19 cellular contexts compared by ENCODE assay signal in the genomic region with DNA sequence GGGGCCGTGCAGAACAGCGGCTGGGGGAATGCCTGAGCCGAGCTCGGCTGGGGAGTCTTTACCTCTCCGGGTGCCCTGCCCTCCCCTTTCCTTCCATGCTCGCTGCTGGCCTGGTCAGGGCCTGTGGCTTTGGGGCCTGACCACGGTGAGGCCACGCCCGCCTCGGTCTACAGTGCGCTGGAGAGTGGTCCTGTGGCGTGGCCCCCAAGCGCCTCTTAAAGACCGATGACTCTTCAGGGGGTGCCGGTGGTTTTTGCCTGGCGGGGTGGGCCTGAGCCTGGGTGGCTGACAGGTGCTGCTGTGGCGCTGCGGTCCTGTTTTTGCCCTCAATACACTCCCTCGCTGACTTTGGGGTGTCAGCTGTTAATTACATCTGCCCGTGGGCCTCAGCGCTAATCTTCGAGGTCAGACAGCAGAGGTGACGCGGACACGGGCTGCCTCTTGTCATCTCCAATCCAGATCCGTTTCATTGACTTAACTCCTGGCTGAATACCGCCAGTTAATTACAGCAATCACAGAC. TPM values are rescaled to one million over a fixed set of nuclear protein-coding genes. Genes with fewer than 3 reads are reported as not detected.
DNase-seq lines count a peak whose midpoint lies in the region; ATAC-seq, FAIRE-seq and TF ChIP-seq lines count a peak whose summit lies in the region.
"Had no signal": no experiment of that assay in that cellular context is flagged by ENCODE, and none has a peak within 500 bp of the region (broad histone marks: within the 10 kb centered on the region; RNA-seq: fewer than 3 reads in every experiment).

No MANE protein-coding gene starts in this region.

- H3K27me3 ChIP-seq in K562 (ENCODE audit: control insufficient read depth in 2 of 2, insufficient read depth in 2 of 2, low read length in 2 of 2), result no peaks in the 10 kb centered on the region
- no peaks in the 10 kb centered on the region for H3K27me3 ChIP-seq in naive thymus-derived CD4-positive, alpha-beta T cell (ENCODE audit: control insufficient read depth in 2 of 2, insufficient read depth in 2 of 2, low read length in 2 of 2)

- no peak for ATAC-seq in K562
- peak; percentile 22 for ATAC-seq in naive thymus-derived CD4-positive, alpha-beta T cell
- ATAC-seq: CD8-positive, alpha-beta T cell; GM12878; GM23338; HCT116; SK-N-SH treated with all-trans-retinoic acid at 6 μM for 48 hours had no signal

- H3K27ac ChIP-seq in K562 (ENCODE audit: extremely low read depth, low read depth, low read length), result no peak overlapping the region
- H3K27ac ChIP-seq in naive thymus-derived CD4-positive, alpha-beta T cell (ENCODE audit: low read depth, low read length), result no peak overlapping the region

- CTCF ChIA-PET in K562 (lab: Yijun Ruan, JAX; ENCODE audit: low intra/inter-chr PET ratio), result no interaction called here
- CTCF ChIA-PET in naive thymus-derived CD4-positive, alpha-beta T cell (lab: Charles Lee), result no interaction called here

- peaks cover 98% of the 10 kb centered on the region for H3K36me3 ChIP-seq in K562 (ENCODE audit: control insufficient read depth, insufficient read depth, low read length)
- no peaks in the 10 kb centered on the region for H3K36me3 ChIP-seq in naive thymus-derived CD4-positive, alpha-beta T cell (ENCODE audit: control insufficient read depth in 2 of 3, insufficient read depth in 3 of 3, low read length in 3 of 3)

- no peak for TF ChIP-seq EP300 in K562 (IDR thresholded peaks at IDR 0.05; ENCODE audit: low read length)

- peaks cover 70% of the 10 kb centered on the region for H4K20me1 ChIP-seq in K562 (replicated peaks; ENCODE audit: control insufficient read depth, insufficient read depth, low read length)

- H2AFZ ChIP-seq in K562 (ENCODE audit: low read depth, low read length), result no peak overlapping the region
- H2AFZ ChIP-seq: GM23338 had no signal

- no peaks in the 10 kb centered on the region for H3K9me3 ChIP-seq in K562 (replicated peaks; ENCODE audit: control insufficient read depth, insufficient read depth, low read depth, low read length)
- H3K9me3 ChIP-seq in naive thymus-derived CD4-positive, alpha-beta T cell (ENCODE audit: control insufficient read depth in 2 of 3, low read length in 3 of 3), result no peaks in the 10 kb centered on the region

- WGBS in K562 (ENCODE audit: insufficient coverage, low coverage, missing lambda C conversion rate), result 73% methylated on average over 19 of the region's 27 CpGs

- no peak for TF ChIP-seq CTCF in CD14-positive monocyte (IDR thresholded peaks at IDR 0.05)
- TF ChIP-seq CTCF in K562 (IDR thresholded peaks at IDR 0.05 in 2 of 3, conservative IDR thresholded peaks at IDR 0.05 in 1 of 3; ENCODE audit: insufficient read depth in 2 of 3, low read depth in 1 of 3, low read length in 3 of 3), result no peak

- in situ Hi-C loops in K562 (cut with MboI), result no loop called here

- intact Hi-C loops in CD14-positive monocyte (cut with micrococcal nuclease), result no loop called here
- intact Hi-C loops in K562 (cut with micrococcal nuclease), result no loop called here
- intact Hi-C loops in naive thymus-derived CD4-positive, alpha-beta T cell (cut with micrococcal nuclease), result no loop called here
- intact Hi-C loops in posterior cingulate gyrus (cut with DNase I), result no loop called here

- no peak for TF ChIP-seq RAD21 in K562 (CRISPR knock-in tag; conservative IDR thresholded peaks at IDR 0.05 in 1 of 2, IDR thresholded peaks at IDR 0.05 in 1 of 2)

- H3K4me3 ChIP-seq in K562, result no peak overlapping the region
- H3K4me3 ChIP-seq in naive thymus-derived CD4-positive, alpha-beta T cell (ENCODE audit: low read length), result no peak overlapping the region
- H3K4me3 ChIP-seq: GM12878, GM23338 had no signal

- H3K9ac ChIP-seq in K562 (ENCODE audit: insufficient read depth in 1 of 2, low read depth in 2 of 2, low read length in 2 of 2), result peak overlapping the region in 1 of 2 experiments; percentile 58; a peak in 2 of 4 replicates

- H3K9me1 ChIP-seq in K562 (ENCODE audit: control insufficient read depth, insufficient read depth, low read length), result peaks cover 10% of the 10 kb centered on the region

- H3K9me3 Mint-ChIP-seq in CD14-positive monocyte, result peaks cover 0 to 1% (median 0%) of the 10 kb centered on the region in 7 donors
- H3K9me3 Mint-ChIP-seq in naive thymus-derived CD4-positive, alpha-beta T cell, result no peaks in the 10 kb centered on the region
- no peaks in the 10 kb centered on the region for H3K9me3 Mint-ChIP-seq in T-helper 2 cell treated with Interferon-gamma antibody and Interleukin-4, amounts not matched to agents 5 μg/mL and 100 μg/mL, for 36 hours
- H3K9me3 Mint-ChIP-seq: CD8-positive, alpha-beta T cell; GM23338 had no signal

- H3K27ac Mint-ChIP-seq in CD14-positive monocyte, result peak overlapping the region in 5 of 7 donors; percentile 15 to 73 (median 38)
- H3K27ac Mint-ChIP-seq in naive thymus-derived CD4-positive, alpha-beta T cell, result peak overlapping the region in 1 of 9 donors; percentile 32
- H3K27ac Mint-ChIP-seq in T-helper 2 cell treated with Interferon-gamma antibody and Interleukin-4, amounts not matched to agents 5 μg/mL and 100 μg/mL, for 36 hours, result no peak overlapping the region
- H3K27ac Mint-ChIP-seq: B cell; CD8-positive, alpha-beta T cell; GM23338 had no signal

- no peak overlapping the region for H3K4me3 Mint-ChIP-seq in CD14-positive monocyte
- H3K4me3 Mint-ChIP-seq in naive thymus-derived CD4-positive, alpha-beta T cell, result no peak overlapping the region
- H3K4me3 Mint-ChIP-seq in T-helper 2 cell treated with Interferon-gamma antibody and Interleukin-4, amounts not matched to agents 5 μg/mL and 100 μg/mL, for 36 hours, result no peak overlapping the region
- H3K4me3 Mint-ChIP-seq: B cell; CD8-positive, alpha-beta T cell; GM23338 had no signal

- DNase-seq in DMS53 (lab: John Stamatoyannopoulos, UW) (peak; percentile 49), DMS53 treated with DMSO at 0.1 percent for 48 hours (lab: John Stamatoyannopoulos, UW; ENCODE audit: unreplicated experiment) (no peak), CD14-positive monocyte (ENCODE audit: low spot score) (no peak), K562 (ENCODE audit: extremely low read depth in 1 of 4, low spot score in 3 of 4) (no peak), NCI-H345 treated with DMSO at 0.1 percent for 48 hours (lab: John Stamatoyannopoulos, UW; ENCODE audit: unreplicated experiment) (no peak), posterior cingulate gyrus (no peak)
- DNase-seq in naive thymus-derived CD4-positive, alpha-beta T cell, result no peak
- no peak for DNase-seq in T-helper 2 cell treated with Interferon-gamma antibody and Interleukin-4, amounts not matched to agents 5 μg/mL and 100 μg/mL, for 36 hours (ENCODE audit: low spot score)
- DNase-seq: CD8-positive, alpha-beta T cell; GDM1; NCI-H1694; Right ventricle myocardium superior had no signal

- no peaks in the 10 kb centered on the region for H3K27me3 Mint-ChIP-seq in CD14-positive monocyte (ENCODE audit: low read depth in 3 of 3)
- no peaks in the 10 kb centered on the region for H3K27me3 Mint-ChIP-seq in naive thymus-derived CD4-positive, alpha-beta T cell
- no peaks in the 10 kb centered on the region for H3K27me3 Mint-ChIP-seq in T-helper 2 cell treated with Interferon-gamma antibody and Interleukin-4, amounts not matched to agents 5 μg/mL and 100 μg/mL, for 36 hours (ENCODE audit: low read depth)
- H3K27me3 Mint-ChIP-seq: B cell had no signal

- 0 out of 2 replicates have a peak, but pooled peaks have one; percentile 26 for TF ChIP-seq POLR2A in K562 (conservative IDR thresholded peaks at IDR 0.05)

- FAIRE-seq in K562 (lab: Jason Lieb, UNC), result no peak
- FAIRE-seq: D721Med, GM12878, GM18507 had no signal

- H3K79me2 ChIP-seq in K562 (ENCODE audit: control insufficient read depth, insufficient read depth, low read length), result peaks cover 99% of the 10 kb centered on the region

- H3K4me2 ChIP-seq in K562 (ENCODE audit: insufficient read depth, low read length), result no peak overlapping the region
- H3K4me2 ChIP-seq: GM23338 had no signal

- POLR2A ChIA-PET in K562 (lab: Yijun Ruan, JAX), result no interaction called here
- POLR2A ChIA-PET in naive thymus-derived CD4-positive, alpha-beta T cell (lab: Charles Lee), result no interaction called here

- H3K4me1 Mint-ChIP-seq in CD14-positive monocyte, result peaks cover 34% of the 10 kb centered on the region
- peaks cover 0 to 20% (median 8%) of the 10 kb centered on the region in 7 donors for H3K4me1 Mint-ChIP-seq in naive thymus-derived CD4-positive, alpha-beta T cell
- H3K4me1 Mint-ChIP-seq in T-helper 2 cell treated with Interferon-gamma antibody and Interleukin-4, amounts not matched to agents 5 μg/mL and 100 μg/mL, for 36 hours (ENCODE audit: low read depth), result peaks cover 8% of the 10 kb centered on the region

- H3K36me3 Mint-ChIP-seq in CD14-positive monocyte, result peaks cover 8 to 40% of the 10 kb centered on the region in 2 donors
- H3K36me3 Mint-ChIP-seq in naive thymus-derived CD4-positive, alpha-beta T cell, result no peaks in the 10 kb centered on the region
- no peaks in the 10 kb centered on the region for H3K36me3 Mint-ChIP-seq in T-helper 2 cell treated with Interferon-gamma antibody and Interleukin-4, amounts not matched to agents 5 μg/mL and 100 μg/mL, for 36 hours (ENCODE audit: low read depth)

- peaks cover 0 to 86% of the 10 kb centered on the region in 2 experiments; a peak in 2 of 5 replicates for H3K4me1 ChIP-seq in K562 (replicated peaks in 1 of 2; ENCODE audit: control insufficient read depth in 2 of 2, insufficient read depth in 2 of 2, low read length in 2 of 2)
- H3K4me1 ChIP-seq in naive thymus-derived CD4-positive, alpha-beta T cell (ENCODE audit: control insufficient read depth in 2 of 2, insufficient read depth in 2 of 2, low read length in 2 of 2), result no peaks in the 10 kb centered on the region

- BruUV-seq in K562 (replicated peaks; lab: Mats Ljungman, UMichigan), result no TSS peak

RNA-seq across cellular contexts. Expression of gene GSE1, which starts 29.7 kb away (rescaled TPM):
- polyA plus RNA-seq in CD14-positive monocyte (under 1 TPM; 0.67 to 0.86 TPM), K562 (2011; rRNA removed) (54.2 and 64.0 TPM in 2 replicates), K562 (2014; fragmentation: Illumina TruSeq; extraction: Trizol) (116 and 138 TPM in 2 replicates), K562 (2014; fragmentation: Nextera tagmentation; extraction: Ambion mirVana) (10 to 100 TPM; 12.2 to 15.8 TPM), K562 (2014; rRNA removed) (101 and 116 TPM in 2 replicates)
- 692 and 1,066 TPM in 2 replicates for total RNA-seq in K562 (2011; cell fraction: chromatin; rRNA removed; ENCODE audit: low replicate concordance)
- total RNA-seq in K562 (2011; cell fraction: nucleolus; rRNA removed), result 409 and 435 TPM in 2 replicates
- 438 and 467 TPM in 2 replicates for total RNA-seq in K562 (2011; cell fraction: nucleoplasm; rRNA removed)
- total RNA-seq in K562 (2014; rRNA removed) (89.1 and 104 TPM in 2 replicates), K562 (2014; rRNA removed; fragmentation: Illumina TruSeq; extraction: Trizol) (40.9 and 41.8 TPM in 2 replicates), K562 (2015; rRNA removed; fragmentation: Illumina TruSeq; extraction: Trizol) (57.9 and 60.6 TPM in 2 replicates), K562 (2021) (208 and 244 TPM in 2 replicates)
- 54.1 and 55.3 TPM in 2 replicates for polyA plus RNA-seq in K562 (2011; cell fraction: cytosol; rRNA removed)
- polyA plus RNA-seq in K562 (2011; cell fraction: nucleus; rRNA removed), result 210 and 277 TPM in 2 replicates
- 113 and 125 TPM in 2 replicates for polyA plus RNA-seq in K562 (2012)
- polyA minus RNA-seq in K562 (2011; rRNA and poly(A)+ RNA removed), result 61.1 and 68.8 TPM in 2 replicates
- 106 and 121 TPM in 2 replicates for polyA minus RNA-seq in K562 (2011; cell fraction: cytosol; rRNA and poly(A)+ RNA removed)
- 117 and 133 TPM in 2 replicates for polyA minus RNA-seq in K562 (2011; cell fraction: nucleus; rRNA and poly(A)+ RNA removed)
- total RNA-seq in naive thymus-derived CD4-positive, alpha-beta T cell, result 10 to 100 TPM in 4 of 5 experiments, 1 to 10 TPM in 1; 8.7 to 69.2 (median 33.3) TPM
- polyA plus RNA-seq in naive thymus-derived CD4-positive, alpha-beta T cell, result under 1 TPM; 0.18 to 0.37 TPM

RNA-seq across cellular contexts. Expression of gene GINS2, which starts 45.9 kb away (rescaled TPM):
- polyA plus RNA-seq in CD14-positive monocyte (under 1 TPM in 1 of 2 donors, not detected in 1; 0.28 TPM), K562 (2011; rRNA removed) (38.4 and 44.6 TPM in 2 replicates), K562 (2014; fragmentation: Illumina TruSeq; extraction: Trizol) (41.4 and 49.8 TPM in 2 replicates), K562 (2014; fragmentation: Nextera tagmentation; extraction: Ambion mirVana) (10 to 100 TPM; 61.3 to 76.2 TPM), K562 (2014; rRNA removed) (42.3 and 42.9 TPM in 2 replicates)
- 24.8 and 32.7 TPM in 2 replicates for total RNA-seq in K562 (2011; cell fraction: chromatin; rRNA removed; ENCODE audit: low replicate concordance)
- 24.2 and 24.5 TPM in 2 replicates for total RNA-seq in K562 (2011; cell fraction: nucleolus; rRNA removed)
- 23.2 and 33.3 TPM in 2 replicates for total RNA-seq in K562 (2011; cell fraction: nucleoplasm; rRNA removed)
- total RNA-seq in K562 (2014; rRNA removed) (42.0 and 44.2 TPM in 2 replicates), K562 (2014; rRNA removed; fragmentation: Illumina TruSeq; extraction: Trizol) (43.8 and 47.3 TPM in 2 replicates), K562 (2015; rRNA removed; fragmentation: Illumina TruSeq; extraction: Trizol) (39.4 and 40.4 TPM in 2 replicates), K562 (2021) (57.5 and 61.6 TPM in 2 replicates)
- 27.8 and 34.2 TPM in 2 replicates for polyA plus RNA-seq in K562 (2011; cell fraction: cytosol; rRNA removed)
- 15.7 and 20.5 TPM in 2 replicates for polyA plus RNA-seq in K562 (2011; cell fraction: nucleus; rRNA removed)
- 26.1 and 33.8 TPM in 2 replicates for polyA plus RNA-seq in K562 (2012)
- polyA minus RNA-seq in K562 (2011; rRNA and poly(A)+ RNA removed), result 25.6 and 28.3 TPM in 2 replicates
- 13.6 and 17.8 TPM in 2 replicates for polyA minus RNA-seq in K562 (2011; cell fraction: cytosol; rRNA and poly(A)+ RNA removed)
- polyA minus RNA-seq in K562 (2011; cell fraction: nucleus; rRNA and poly(A)+ RNA removed), result 10.2 and 13.2 TPM in 2 replicates
- total RNA-seq in naive thymus-derived CD4-positive, alpha-beta T cell, result 10 to 100 TPM in 1 of 5 experiments, 1 to 10 TPM in 4; 1.0 to 43.6 (median 1.9) TPM
- polyA plus RNA-seq in naive thymus-derived CD4-positive, alpha-beta T cell, result 1 to 10 TPM; 1.3 to 2.1 TPM

Comparison
In these comparisons a context has a peak if more than half of its experiments do, and no peak if none do; other contexts are left out.
1. RNA of gene GSE1, which starts 29.7 kb away (polyA plus RNA-seq): 12.2 to 277 TPM in K562; 0.67 to 0.86 TPM in CD14-positive monocyte and 0.18 to 0.37 TPM in naive thymus-derived CD4-positive, alpha-beta T cell; every median in the first group is over 4 times any median in the second.
2. RNA of gene GINS2, which starts 45.9 kb away (polyA plus RNA-seq): 15.7 to 76.2 TPM in K562; 1.3 to 2.1 TPM in naive thymus-derived CD4-positive, alpha-beta T cell and 0.28 TPM in CD14-positive monocyte; every median in the first group is over 4 times any median in the second.